Comparison of ENCODE assay signal across 24 cellular contexts in genomic region chr4:156762851-156763250, GRCh38.
DNase-seq lines count a peak whose midpoint lies in the region; ATAC-seq and TF ChIP-seq lines count a peak whose summit lies in the region.
"Had no signal": no experiment of that assay in that cellular context is flagged by ENCODE, and none has a peak within 500 bp of the region (broad histone marks: within the 10 kb centered on the region; RNA-seq: fewer than 3 reads in every experiment).

No MANE protein-coding gene starts in this region.

- ATAC-seq in GM23338 = no peak
- no peak for ATAC-seq in HG03342 (IDR thresholded peaks at IDR 0.05; ENCODE audit: unreplicated experiment)
- no peak for ATAC-seq in HG02973 (IDR thresholded peaks at IDR 0.05; ENCODE audit: unreplicated experiment)
- ATAC-seq: activated CD8-positive, alpha-beta T cell treated with anti-CD3 and anti-CD28 coated beads, Interleukin-2, amount 10 ng/mL, durations not matched to agents 7 days and 5 days; left cardiac atrium; SK-N-SH treated with all-trans-retinoic acid at 6 μM for 48 hours; stimulated activated naive B cell treated with anti-CD40 and anti-IgM and Interleukin-4, amounts not matched to agents 10 μg/mL and 1 μg/mL and 100 μg/mL, for 72 hours had no signal

- no peaks in the 10 kb centered on the region for H4K20me1 ChIP-seq in GM23338 (replicated peaks; ENCODE audit: insufficient read depth)

- H3K4me2 ChIP-seq in GM23338 = no peak overlapping the region
- H3K4me2 ChIP-seq: neural progenitor cell had no signal

- peak; percentile 86 for DNase-seq in DMS114 treated with DMSO at 0.1 percent for 48 hours (lab: John Stamatoyannopoulos, UW; ENCODE audit: unreplicated experiment)
- no peak for DNase-seq in GM23338 (ENCODE audit: low spot score)
- peak; percentile 10 for DNase-seq in NCI-H69 (lab: John Stamatoyannopoulos, UW)
- no peak for DNase-seq in mesothelial cell of epicardium (ENCODE audit: low spot score in 2 of 2, unreplicated experiment in 2 of 2)
- DNase-seq in 8988T = no peak
- DNase-seq: activated CD4-positive, alpha-beta T cell treated with anti-CD3 and anti-CD28 coated beads for 1 hour; activated CD8-positive, alpha-beta T cell treated with anti-CD3 and anti-CD28 coated beads, Interleukin-2, amount 10 ng/mL, durations not matched to agents 7 days and 5 days; activated naive CD8-positive, alpha-beta T cell treated with anti-CD3 and anti-CD28 coated beads for 36 hours; Calu3; esophagus squamous epithelium; foreskin melanocyte; left cardiac atrium; mammary epithelial cell; NCI-H1436 treated with DMSO at 0.1 percent for 48 hours; NCI-H774; stimulated activated CD4-positive, alpha-beta T cell treated with anti-CD3 and anti-CD28 coated beads, Interleukin-15, amount 100 ng/mL, for 24 hours; stimulated activated naive B cell treated with anti-CD40 and anti-IgM and Interleukin-4, amounts not matched to agents 10 μg/mL and 1 μg/mL and 100 μg/mL, for 72 hours; T-helper 2 cell; uterus had no signal

- no peaks in the 10 kb centered on the region for H3K9me3 Mint-ChIP-seq in GM23338
- peaks cover 12% of the 10 kb centered on the region for H3K9me3 Mint-ChIP-seq in mesothelial cell of epicardium

- no peaks in the 10 kb centered on the region for H3F3A ChIP-seq in GM23338 (replicated peaks; ENCODE audit: low read depth)

- no peaks in the 10 kb centered on the region for H3K4me1 Mint-ChIP-seq in GM23338
- peaks cover 33% of the 10 kb centered on the region for H3K4me1 Mint-ChIP-seq in mesothelial cell of epicardium
- H3K4me1 Mint-ChIP-seq: activated naive CD8-positive, alpha-beta T cell treated with anti-CD3 and anti-CD28 coated beads for 36 hours; central memory CD8-positive, alpha-beta T cell; stimulated activated naive B cell treated with anti-CD40 and anti-IgM and Interleukin-4, amounts not matched to agents 10 μg/mL and 1 μg/mL and 100 μg/mL, for 72 hours had no signal

- H3K36me3 Mint-ChIP-seq in GM23338 (ENCODE audit: low read depth) = peaks cover 4% of the 10 kb centered on the region; the same call in 2 of the 3 replicates
- peaks cover 39% of the 10 kb centered on the region for H3K36me3 Mint-ChIP-seq in mesothelial cell of epicardium
- H3K36me3 Mint-ChIP-seq: activated naive CD8-positive, alpha-beta T cell treated with anti-CD3 and anti-CD28 coated beads for 36 hours; stimulated activated naive B cell treated with anti-CD40 and anti-IgM and Interleukin-4, amounts not matched to agents 10 μg/mL and 1 μg/mL and 100 μg/mL, for 72 hours had no signal

- H2AFZ ChIP-seq in GM23338 = peak overlapping the region; percentile 53; the same call in 1 of the 2 replicates
- H2AFZ ChIP-seq: neural progenitor cell had no signal

- H3K4me3 ChIP-seq in GM23338 = no peak overlapping the region
- H3K4me3 ChIP-seq: esophagus squamous epithelium, neural progenitor cell, uterus had no signal

- no peaks in the 10 kb centered on the region for H3K4me1 ChIP-seq in GM23338 (ENCODE audit: insufficient read depth)
- H3K4me1 ChIP-seq: esophagus squamous epithelium, neural progenitor cell had no signal

- no peak overlapping the region for H3K27ac Mint-ChIP-seq in GM23338
- peak overlapping the region; percentile 81 for H3K27ac Mint-ChIP-seq in mesothelial cell of epicardium
- H3K27ac Mint-ChIP-seq: activated CD8-positive, alpha-beta T cell treated with anti-CD3 and anti-CD28 coated beads, Interleukin-2, amount 10 ng/mL, durations not matched to agents 7 days and 5 days; activated naive CD8-positive, alpha-beta T cell treated with anti-CD3 and anti-CD28 coated beads for 36 hours; neural progenitor cell; stimulated activated naive B cell treated with anti-CD40 and anti-IgM and Interleukin-4, amounts not matched to agents 10 μg/mL and 1 μg/mL and 100 μg/mL, for 72 hours had no signal

- H3K4me3 Mint-ChIP-seq in GM23338 = no peak overlapping the region
- H3K4me3 Mint-ChIP-seq in mesothelial cell of epicardium = no peak overlapping the region
- H3K4me3 Mint-ChIP-seq: activated CD8-positive, alpha-beta T cell treated with anti-CD3 and anti-CD28 coated beads, Interleukin-2, amount 10 ng/mL, durations not matched to agents 7 days and 5 days; activated naive CD8-positive, alpha-beta T cell treated with anti-CD3 and anti-CD28 coated beads for 36 hours; central memory CD8-positive, alpha-beta T cell; neural progenitor cell; stimulated activated naive B cell treated with anti-CD40 and anti-IgM and Interleukin-4, amounts not matched to agents 10 μg/mL and 1 μg/mL and 100 μg/mL, for 72 hours had no signal

- H3K27ac ChIP-seq in GM23338 (ENCODE audit: low read depth) = no peak overlapping the region
- H3K27ac ChIP-seq: esophagus squamous epithelium, neural progenitor cell had no signal

- H3K27me3 Mint-ChIP-seq in GM23338 (ENCODE audit: insufficient read depth, low read depth, poor library complexity) (no peaks in the 10 kb centered on the region), mesothelial cell of epicardium (ENCODE audit: low read depth) (no peaks in the 10 kb centered on the region)
- H3K27me3 Mint-ChIP-seq: activated naive CD8-positive, alpha-beta T cell treated with anti-CD3 and anti-CD28 coated beads for 36 hours; central memory CD8-positive, alpha-beta T cell; stimulated activated naive B cell treated with anti-CD40 and anti-IgM and Interleukin-4, amounts not matched to agents 10 μg/mL and 1 μg/mL and 100 μg/mL, for 72 hours had no signal

- H3K79me2 ChIP-seq in GM23338 (replicated peaks; ENCODE audit: insufficient read depth) = no peaks in the 10 kb centered on the region

- TF ChIP-seq CTCF in GM23338 (conservative IDR thresholded peaks at IDR 0.05; ENCODE audit: low read depth in 2 of 2) (no peak), mesothelial cell of epicardium (IDR thresholded peaks at IDR 0.05; ENCODE audit: unreplicated experiment) (no peak)

- H3K36me3 ChIP-seq in GM23338 (ENCODE audit: insufficient read depth) = no peaks in the 10 kb centered on the region
- H3K36me3 ChIP-seq: neural progenitor cell, uterus had no signal

- H3K9me2 ChIP-seq in GM23338 (ENCODE audit: insufficient read depth) = no peaks in the 10 kb centered on the region; the same call in 1 of the 2 replicates

- H3K27me3 ChIP-seq in GM23338 (ENCODE audit: insufficient read depth) = no peaks in the 10 kb centered on the region
- H3K27me3 ChIP-seq: esophagus squamous epithelium, neural progenitor cell, uterus had no signal

TF ChIP-seq in GM23338, 12 proteins besides CTCF, POLR2A, EP300 and RAD21 (continues in another document):
- TF ChIP-seq JUNB (IDR thresholded peaks at IDR 0.05; ENCODE audit: unreplicated experiment) (no peak), ZNF114 (CRISPR knock-in tag; IDR thresholded peaks at IDR 0.05) (no peak), EZH2 (IDR thresholded peaks at IDR 0.05; ENCODE audit: low read depth, unreplicated experiment) (no peak), STAT1 (IDR thresholded peaks at IDR 0.05; ENCODE audit: unreplicated experiment) (no peak), ZNF331 (CRISPR knock-in tag; IDR thresholded peaks at IDR 0.05; ENCODE audit: low read depth) (no peak), ETS1 (IDR thresholded peaks at IDR 0.05) (no peak), CREB1 (CRISPR knock-in tag; IDR thresholded peaks at IDR 0.05; ENCODE audit: low read depth) (no peak), EZH2phosphoT487 (IDR thresholded peaks at IDR 0.05; ENCODE audit: unreplicated experiment) (no peak), REST (IDR thresholded peaks at IDR 0.05; ENCODE audit: unreplicated experiment) (no peak), NANOG (IDR thresholded peaks at IDR 0.05; ENCODE audit: borderline replicate concordance) (no peak), POLR2AphosphoS5 (IDR thresholded peaks at IDR 0.05; ENCODE audit: low read depth) (no peak)

Comparison
In these comparisons a context has a peak if more than half of its experiments do, and no peak if none do; other contexts are left out.
1. DNase-seq: peak in DMS114 treated with DMSO at 0.1 percent for 48 hours (single experiment) and NCI-H69 (single experiment); none in GM23338 (single experiment), mesothelial cell of epicardium (0 of 2) and 8988T (single experiment).